ENCODE assay signal across 11 cellular contexts in genomic region chr14:53108292-53108937, GRCh38. TPM values are rescaled to one million over a fixed set of nuclear protein-coding genes. Genes with fewer than 3 reads are reported as not detected.
DNase-seq lines count a peak whose midpoint lies in the region; ATAC-seq and TF ChIP-seq lines count a peak whose summit lies in the region.
"Had no signal": no experiment of that assay in that cellular context is flagged by ENCODE, and none has a peak within 500 bp of the region (broad histone marks: within the 10 kb centered on the region; RNA-seq: fewer than 3 reads in every experiment).

No MANE protein-coding gene starts in this region.

- peaks cover 13% of the 10 kb centered on the region for H3K9me3 Mint-ChIP-seq in endodermal cell

- H3K9me3 ChIP-seq in A673 (ENCODE audit: low read depth, low read length, poor library complexity, severe bottlenecking) (peaks cover 8% of the 10 kb centered on the region), hepatocyte (ENCODE audit: low read depth) (peaks cover 6% of the 10 kb centered on the region), endodermal cell (ENCODE audit: control insufficient read depth, low read length) (peaks cover 12% of the 10 kb centered on the region)
- H3K9me3 ChIP-seq: vagina had no signal

- POLR2A ChIA-PET in A673 (lab: Charles Lee; ENCODE audit: low non-redundant PET) = no interaction called here
- POLR2A ChIA-PET in GM10248 (lab: Yijun Ruan, JAX) = interaction anchor here (1.4 kb wide), 1 partner anchor 44 kb away, joined by 4 read pairs; no protein-coding TSS in a partner anchor

- H4K20me1 ChIP-seq in hepatocyte (ENCODE audit: insufficient read depth, poor library complexity, severe bottlenecking) = no peaks in the 10 kb centered on the region

- CTCF ChIA-PET in A673 (lab: Charles Lee) (no interaction called here), GM10248 (lab: Yijun Ruan, JAX) (interaction anchor here (1.2 to 2.9 kb wide), 8 partner anchors 9 to 41 kb away, joined by 3 to 17 read pairs (median 4); no protein-coding TSS in a partner anchor)

- 93% methylated on average over 7 of the region's 7 CpGs for WGBS in hepatocyte (ENCODE audit: low lambda C conversion rate, missing lambda C conversion rate)
- WGBS in endodermal cell (ENCODE audit: insufficient coverage in 1 of 2, insufficient read length in 1 of 2), 2 experiments = 91 to 94% methylated on average over 5 to 7 of the region's 7 CpGs

- TF ChIP-seq CTCF in A673 (conservative IDR thresholded peaks at IDR 0.05; ENCODE audit: low read depth, low read length) = no peak
- no peak for TF ChIP-seq CTCF in GM10248 (IDR thresholded peaks at IDR 0.05; ENCODE audit: control extremely low read depth, extremely low read depth, low read depth, missing control alignments)
- no peak for TF ChIP-seq CTCF in hepatocyte (IDR thresholded peaks at IDR 0.05; ENCODE audit: poor library complexity)
- TF ChIP-seq CTCF in endodermal cell (conservative IDR thresholded peaks at IDR 0.05) = no peak

- H3K4me1 Mint-ChIP-seq in endodermal cell = no peaks in the 10 kb centered on the region

- H3K4me1 ChIP-seq in A673 (ENCODE audit: insufficient read depth, low read length, poor library complexity, severe bottlenecking) (peaks cover 10% of the 10 kb centered on the region), hepatocyte (ENCODE audit: insufficient read depth) (peaks cover 3% of the 10 kb centered on the region), endodermal cell (ENCODE audit: control insufficient read depth, insufficient read depth, low read length) (no peaks in the 10 kb centered on the region)
- H3K4me1 ChIP-seq: vagina had no signal

- ATAC-seq in GM21528 (IDR thresholded peaks at IDR 0.05; ENCODE audit: low FRiP score, unreplicated experiment) = peak; percentile 21

- BruUV-seq in A673 (replicated peaks; lab: Mats Ljungman, UMichigan) = no TSS peak

- H2AFZ ChIP-seq in hepatocyte = no peak overlapping the region

- H3K36me3 ChIP-seq in A673 (ENCODE audit: insufficient read depth, low read length, poor library complexity, severe bottlenecking) (no peaks in the 10 kb centered on the region), hepatocyte (replicated peaks; ENCODE audit: insufficient read depth, low read depth) (no peaks in the 10 kb centered on the region), endodermal cell (ENCODE audit: control insufficient read depth, insufficient read depth, low read length) (peaks cover 12% of the 10 kb centered on the region)
- H3K36me3 ChIP-seq: vagina had no signal

- H3K27ac ChIP-seq in A673 (ENCODE audit: low read depth, low read length, poor library complexity, severe bottlenecking) (peak overlapping the region; percentile 70), hepatocyte (no peak overlapping the region), endodermal cell (ENCODE audit: low read depth, low read length) (no peak overlapping the region)
- H3K27ac ChIP-seq: vagina had no signal

- no peak overlapping the region for H3K27ac Mint-ChIP-seq in endodermal cell

- H3K27me3 ChIP-seq in A673 (replicated peaks; ENCODE audit: insufficient read depth, low read depth, low read length, poor library complexity) (no peaks in the 10 kb centered on the region), hepatocyte (no peaks in the 10 kb centered on the region), endodermal cell (ENCODE audit: control insufficient read depth, insufficient read depth, low read length, poor library complexity, severe bottlenecking) (no peaks in the 10 kb centered on the region)
- H3K27me3 ChIP-seq: vagina had no signal

- no peak overlapping the region for H3K4me3 Mint-ChIP-seq in endodermal cell

- no peak overlapping the region for H3K4me2 ChIP-seq in hepatocyte

- intact Hi-C loops in A673 (cut with micrococcal nuclease; ENCODE audit: unreplicated experiment) = no loop called here

- no peaks in the 10 kb centered on the region for H3K27me3 Mint-ChIP-seq in endodermal cell (ENCODE audit: insufficient read depth)

- no peaks in the 10 kb centered on the region for H3K9me2 ChIP-seq in hepatocyte (replicated peaks; ENCODE audit: insufficient read depth)

- DNase-seq in A673 (ENCODE audit: low spot score) (no peak), RPMI7951 (ENCODE audit: low read depth) (peak; percentile 47), myocyte (ENCODE audit: low read depth) (peak; percentile 18), NCI-H187 (lab: John Stamatoyannopoulos, UW) (no peak), GM10248 (ENCODE audit: extremely low spot score) (no peak), hepatocyte (ENCODE audit: low spot score) (no peak), endodermal cell (no peak)
- DNase-seq: amniotic stem cell, NCI-H748 treated with DMSO at 0.1 percent for 48 hours had no signal

- H3K9ac ChIP-seq in endodermal cell (ENCODE audit: extremely low read depth, low read length, poor library complexity, severe bottlenecking) = no peak overlapping the region

- H3K79me2 ChIP-seq in hepatocyte = peaks cover 10% of the 10 kb centered on the region

- peak overlapping the region; percentile 32 for H3K4me3 ChIP-seq in A673 (ENCODE audit: low read depth, low read length, poor library complexity, severe bottlenecking)
- no peak overlapping the region for H3K4me3 ChIP-seq in hepatocyte
- no peak overlapping the region for H3K4me3 ChIP-seq in endodermal cell (ENCODE audit: low read length)

- H3K36me3 Mint-ChIP-seq in endodermal cell (ENCODE audit: low read depth) = peaks cover 7% of the 10 kb centered on the region

RNA-seq across cellular contexts. Expression of gene DDHD1, which starts 44.7 kb away (rescaled TPM):
- total RNA-seq in A673 (2021) = 17.8 and 21.9 TPM in 2 replicates
- 12.4 and 14.9 TPM in 2 replicates for total RNA-seq in RPMI7951 (2014; rRNA removed; shearing (Covaris generic))
- 13.4 and 19.9 TPM in 2 replicates for total RNA-seq in myocyte
- 5.2 TPM for polyA plus RNA-seq in myocyte (2012)
- total RNA-seq in hepatocyte = 18.8 and 20.6 TPM in 2 replicates
- 6.2 and 7.2 TPM in 2 replicates for polyA plus RNA-seq in hepatocyte
- 10 to 100 TPM; 26.2 to 27.1 TPM for total RNA-seq in endodermal cell
- 11.2 TPM for polyA plus RNA-seq in endodermal cell (2013, experiment 1 of 2)
- polyA plus RNA-seq in endodermal cell (2013, experiment 2 of 2) = 11.2 TPM

Comparison
In these comparisons a context has a peak if more than half of its experiments do, and no peak if none do; other contexts are left out.
1. DNase-seq: peak in RPMI7951 (single experiment) and myocyte (single experiment); none in A673 (single experiment), NCI-H187 (0 of 2), GM10248 (single experiment), hepatocyte (single experiment) and endodermal cell (single experiment).